In the genomic region with DNA sequence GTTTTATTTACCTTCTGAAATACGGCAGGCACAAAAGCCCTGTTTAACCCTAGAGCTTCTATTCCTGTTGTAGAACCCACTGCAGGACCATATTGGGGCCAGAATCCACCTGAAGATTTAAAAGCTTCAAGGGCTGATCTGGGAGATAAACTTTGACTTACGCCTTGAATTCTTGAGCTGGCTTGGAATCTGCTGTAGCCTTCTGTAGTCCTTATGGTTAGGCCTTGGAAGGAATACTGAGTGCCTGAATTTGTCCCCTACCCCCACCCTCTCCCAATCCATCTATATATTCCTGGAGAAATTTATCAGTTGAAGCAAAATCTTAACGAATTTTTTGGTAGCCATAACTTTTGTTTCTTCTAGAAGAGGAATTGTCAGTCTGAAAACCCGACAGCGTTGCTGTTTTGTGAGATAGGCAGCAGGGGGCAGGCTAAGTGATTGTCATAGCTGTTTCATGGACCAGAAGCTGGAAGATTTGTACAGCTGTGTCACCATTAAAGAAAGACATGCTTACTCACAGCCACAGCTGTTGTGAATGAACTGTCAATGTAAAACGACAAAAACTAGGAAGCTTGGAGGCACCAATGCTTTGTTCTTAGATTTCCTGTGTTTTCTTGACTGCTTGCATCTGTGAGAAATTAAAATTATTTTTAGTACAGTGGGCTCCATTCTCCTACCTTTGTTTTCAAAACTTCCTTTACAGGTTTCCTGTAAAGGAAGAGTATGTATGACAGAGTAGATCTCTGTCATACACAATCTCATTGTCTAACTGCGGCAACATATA, we compare ENCODE assay signal across 8 cellular contexts. TPM values are rescaled to one million over a fixed set of nuclear protein-coding genes. Genes with fewer than 3 reads are reported as not detected.
DNase-seq lines count a peak whose midpoint lies in the region; ATAC-seq and TF ChIP-seq lines count a peak whose summit lies in the region.

No MANE protein-coding gene starts in this region.

- intact Hi-C loops in aorta (cut with DNase I), result loop anchor here (5.0 kb wide), 2 partner anchors 68 to 133 kb away; no protein-coding TSS in a partner anchor

- H3K4me1 ChIP-seq in neutrophil (ENCODE audit: control insufficient read depth in 1 of 2, insufficient read depth in 1 of 2, low read depth in 1 of 2, low read length in 1 of 2) (no peaks in the 10 kb centered on the region), aorta (ENCODE audit: control insufficient read depth in 1 of 2, insufficient read depth in 2 of 2, low read length in 2 of 2) (no peaks in the 10 kb centered on the region)

- H3K36me3 ChIP-seq in neutrophil (peaks cover 56% of the 10 kb centered on the region), aorta (ENCODE audit: control insufficient read depth in 1 of 2, insufficient read depth in 2 of 2, low read length in 1 of 2) (peaks cover 3 to 5% of the 10 kb centered on the region in 2 donors)

- TF ChIP-seq CTCF in fibroblast of mammary gland (conservative IDR thresholded peaks at IDR 0.05; ENCODE audit: control insufficient read depth, insufficient read depth, low read depth, low read length) (peak; percentile 77), neutrophil (IDR thresholded peaks at IDR 0.05) (peak; percentile 76)

- H3K9me3 ChIP-seq in neutrophil, result no peaks in the 10 kb centered on the region
- no peaks in the 10 kb centered on the region for H3K9me3 ChIP-seq in aorta (ENCODE audit: control insufficient read depth, low read length)

- H3K27me3 ChIP-seq in neutrophil (no peaks in the 10 kb centered on the region), aorta (ENCODE audit: control insufficient read depth in 1 of 2, insufficient read depth in 2 of 2, low read length in 1 of 2) (no peaks in the 10 kb centered on the region)

- DNase-seq in CMK (ENCODE audit: low read depth) (peak; percentile 21), NCI-H69 (lab: John Stamatoyannopoulos, UW) (peak; percentile 40), fibroblast of mammary gland (ENCODE audit: low read depth) (peak; percentile 85), aorta (no peak)
- DNase-seq in activated T-cell treated with anti-CD3 and anti-CD28 coated beads, Interleukin-2, amount 50 U/mL, for 48 hours, result peak; percentile 49 to 64

- WGBS in aorta, 2 donors, result 43 to 49% methylated on average over 7 of the region's 7 CpGs

- H3K27ac ChIP-seq in neutrophil (no peak overlapping the region), aorta (ENCODE audit: low read depth in 1 of 2, low read length in 2 of 2) (no peak overlapping the region)

- H3K4me3 ChIP-seq in fibroblast of mammary gland (ENCODE audit: control insufficient read depth, low read depth, low read length) (no peak overlapping the region), neutrophil (ENCODE audit: low read depth in 1 of 2, low read length in 1 of 2) (no peak overlapping the region), aorta (ENCODE audit: low read length in 2 of 2) (no peak overlapping the region)

- ATAC-seq in GM19035 (IDR thresholded peaks at IDR 0.05; ENCODE audit: unreplicated experiment) (peak; percentile 87), HG03135 (IDR thresholded peaks at IDR 0.05; ENCODE audit: unreplicated experiment) (peak; percentile 94), aorta (ENCODE audit: low FRiP score) (peak; percentile 81)

RNA-seq across cellular contexts. Expression of a gene that starts 12.8 kb away (rescaled TPM):
- 10 to 100 TPM; 37.8 to 78.1 TPM for total RNA-seq in aorta
- polyA plus RNA-seq in aorta, result 10 to 100 TPM; 14.1 to 39.8 TPM

RNA-seq across cellular contexts. Expression of a gene that starts 15.3 kb away (rescaled TPM):
- total RNA-seq in aorta, result 10 to 100 TPM; 39.3 to 42.3 TPM
- 10 to 100 TPM; 12.4 to 14.0 TPM for polyA plus RNA-seq in aorta

Comparison
In these comparisons a context has a peak if more than half of its experiments do, and no peak if none do; other contexts are left out.
1. DNase-seq: peak in CMK (single experiment), NCI-H69 (single experiment), activated T-cell treated with anti-CD3 and anti-CD28 coated beads, Interleukin-2, amount 50 U/mL, for 48 hours (2 of 2) and fibroblast of mammary gland (single experiment); none in aorta (0 of 2).
2. Peak in every context shown above with its lines, with median percentiles within 50 percentile points of each other: ATAC-seq.